8 cellular contexts compared by ENCODE assay signal in the genomic region with DNA sequence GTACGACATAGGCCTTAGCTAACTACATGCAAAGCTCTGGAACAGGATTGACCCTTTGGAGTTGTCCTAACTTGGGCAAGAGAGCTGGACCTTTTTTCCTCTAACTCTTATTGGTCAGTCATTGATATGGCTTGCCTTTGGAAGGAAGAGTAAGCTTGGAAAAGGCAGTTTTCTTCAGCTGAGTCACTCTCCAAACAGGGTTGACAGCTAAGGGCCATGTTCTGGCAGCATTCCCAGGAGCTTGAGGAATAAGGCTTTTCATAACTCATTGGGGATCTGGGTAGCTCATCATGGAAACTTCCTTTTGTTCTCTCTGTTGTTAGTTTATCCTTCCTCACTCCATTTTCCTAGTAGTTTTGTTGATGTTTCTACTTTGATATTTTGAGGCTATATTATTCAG. TPM values are rescaled to one million over a fixed set of nuclear protein-coding genes. Genes with fewer than 3 reads are reported as not detected.
A peak's percentile ranks its signal among the peaks of the same experiment; 100 is the strongest.
DNase-seq lines count a peak whose midpoint lies in the region; ATAC-seq and TF ChIP-seq lines count a peak whose summit lies in the region.

No MANE protein-coding gene starts in this region.

- no CpG with 5 or more reads among the region's 1 CpG for WGBS in mesendoderm (ENCODE audit: extremely low coverage, insufficient coverage, low lambda C conversion rate)

- peaks cover 0 to 9% of the 10 kb centered on the region in 2 donors for H3K36me3 Mint-ChIP-seq in activated naive CD4-positive, alpha-beta T cell treated with anti-CD3 and anti-CD28 coated beads, Interleukin-2, amount 50 U/mL, for 72 hours

- H3K27ac ChIP-seq in PC-9 (peak overlapping the region; percentile 76), rectal smooth muscle tissue (ENCODE audit: low read depth, low read length) (peak overlapping the region; percentile 51), mesendoderm (ENCODE audit: low read depth, low read length) (no peak overlapping the region)

- H3K18ac ChIP-seq in mesendoderm (ENCODE audit: low read length), result no peak overlapping the region

- H3K9me3 Mint-ChIP-seq in activated naive CD4-positive, alpha-beta T cell treated with anti-CD3 and anti-CD28 coated beads, Interleukin-2, amount 50 U/mL, for 72 hours, result peaks cover 0 to 5% of the 10 kb centered on the region in 2 donors

- POLR2A ChIA-PET in PC-9 (lab: Charles Lee; ENCODE audit: unreplicated experiment), result interaction anchor here (0.5 to 1.0 kb wide), 9 partner anchors 21 to 270 kb away, joined by 3 to 24 read pairs (median 4); no protein-coding TSS in a partner anchor

- no peak overlapping the region for H2AK5ac ChIP-seq in mesendoderm (ENCODE audit: low read length)

- peaks cover 14% of the 10 kb centered on the region for H3F3A ChIP-seq in PC-9 (ENCODE audit: insufficient read depth, low read depth)

- no peak overlapping the region for H2BK15ac ChIP-seq in mesendoderm (replicated peaks; ENCODE audit: low read depth)

- no peak overlapping the region for H2AFZ ChIP-seq in PC-9

- no peaks in the 10 kb centered on the region for H3K9me2 ChIP-seq in PC-9 (ENCODE audit: insufficient read depth)

- H3K9ac ChIP-seq in rectal smooth muscle tissue (ENCODE audit: low read length), result no peak overlapping the region
- H3K9ac ChIP-seq in mesendoderm (ENCODE audit: low read length), result no peak overlapping the region

- no peak for TF ChIP-seq CTCF in PC-9 (conservative IDR thresholded peaks at IDR 0.05)
- no peak for TF ChIP-seq CTCF in fibroblast of mammary gland (conservative IDR thresholded peaks at IDR 0.05; ENCODE audit: control insufficient read depth, insufficient read depth, low read depth, low read length)

- H3K4ac ChIP-seq in mesendoderm (ENCODE audit: low read depth, low read length), result no peak overlapping the region

- H3K23ac ChIP-seq in mesendoderm (ENCODE audit: low read length), result no peak overlapping the region

- H4K5ac ChIP-seq in mesendoderm (ENCODE audit: low read length), result no peak overlapping the region

- no peaks in the 10 kb centered on the region for H3K79me1 ChIP-seq in mesendoderm (ENCODE audit: low read length)

- H4K8ac ChIP-seq in mesendoderm (ENCODE audit: low read depth, low read length), result no peak overlapping the region

- H3K4me2 ChIP-seq in PC-9 (no peak overlapping the region), mesendoderm (ENCODE audit: low read length) (no peak overlapping the region)

- no peak overlapping the region for H3K56ac ChIP-seq in mesendoderm (ENCODE audit: low read length)

- DNase-seq in Daoy (ENCODE audit: low read depth) (peak; percentile 97), PC-9 (peak; percentile 82 to 90), fibroblast of mammary gland (ENCODE audit: low read depth) (peak; percentile 100), mesendoderm (no peak)
- no peak for DNase-seq in activated naive CD4-positive, alpha-beta T cell treated with anti-CD3 and anti-CD28 coated beads, Interleukin-2, amount 50 U/mL, for 72 hours (ENCODE audit: low spot score in 2 of 2)

- H3K36me3 ChIP-seq in PC-9 (ENCODE audit: low read depth) (no peaks in the 10 kb centered on the region), rectal smooth muscle tissue (ENCODE audit: control insufficient read depth, insufficient read depth, low read length) (no peaks in the 10 kb centered on the region), mesendoderm (ENCODE audit: control insufficient read depth, insufficient read depth, low read length) (no peaks in the 10 kb centered on the region)

- H3K4me1 ChIP-seq in PC-9 (replicated peaks; ENCODE audit: insufficient read depth), result peaks cover 32% of the 10 kb centered on the region
- no peaks in the 10 kb centered on the region for H3K4me1 ChIP-seq in rectal smooth muscle tissue (ENCODE audit: control insufficient read depth, insufficient read depth, low read length)
- no peaks in the 10 kb centered on the region for H3K4me1 ChIP-seq in mesendoderm (ENCODE audit: control insufficient read depth, low read depth, low read length)

- no peaks in the 10 kb centered on the region for H4K20me1 ChIP-seq in PC-9 (ENCODE audit: insufficient read depth)

- H3K79me2 ChIP-seq in PC-9 (ENCODE audit: low read depth) (no peaks in the 10 kb centered on the region), mesendoderm (ENCODE audit: control insufficient read depth, insufficient read depth, low read length) (no peaks in the 10 kb centered on the region)

- no peaks in the 10 kb centered on the region for H3K9me3 ChIP-seq in PC-9 (ENCODE audit: insufficient read depth, low read depth)

- no peak overlapping the region for H2BK5ac ChIP-seq in mesendoderm (ENCODE audit: low read length)

- intact Hi-C loops in PC-9 (cut with micrococcal nuclease; ENCODE audit: unreplicated experiment), result loop anchor here (5.0 kb wide), 1 partner anchor 37 kb away; no protein-coding TSS in a partner anchor

- ATAC-seq in activated naive CD4-positive, alpha-beta T cell treated with anti-CD3 and anti-CD28 coated beads, Interleukin-2, amount 50 U/mL, for 72 hours, result no peak
- ATAC-seq in HG03196 (IDR thresholded peaks at IDR 0.05; ENCODE audit: unreplicated experiment) (no peak), HG03571 (IDR thresholded peaks at IDR 0.05; ENCODE audit: unreplicated experiment) (no peak)

- CTCF ChIA-PET in PC-9 (lab: Charles Lee), result interaction anchor here (0.9 to 1.2 kb wide), 2 partner anchors 10 to 274 kb away, joined by 3 to 7 read pairs; no protein-coding TSS in a partner anchor

- no peak overlapping the region for H2BK120ac ChIP-seq in mesendoderm (ENCODE audit: low read depth, low read length)

- BruUV-seq in PC-9 (replicated peaks; lab: Mats Ljungman, UMichigan), result no TSS peak

- no peak overlapping the region for H3K27ac Mint-ChIP-seq in activated naive CD4-positive, alpha-beta T cell treated with anti-CD3 and anti-CD28 coated beads, Interleukin-2, amount 50 U/mL, for 72 hours

- H3K4me3 ChIP-seq in PC-9, result no peak overlapping the region
- no peak overlapping the region for H3K4me3 ChIP-seq in fibroblast of mammary gland (ENCODE audit: control insufficient read depth, low read depth, low read length)
- H3K4me3 ChIP-seq in rectal smooth muscle tissue (ENCODE audit: low read length), result no peak overlapping the region
- no peak overlapping the region for H3K4me3 ChIP-seq in mesendoderm (ENCODE audit: low read length)

- H3K27me3 ChIP-seq in PC-9 (ENCODE audit: insufficient read depth, low read depth) (no peaks in the 10 kb centered on the region), rectal smooth muscle tissue (ENCODE audit: control insufficient read depth, insufficient read depth, low read length) (no peaks in the 10 kb centered on the region), mesendoderm (ENCODE audit: insufficient read depth, low read length, poor library complexity) (no peaks in the 10 kb centered on the region)

RNA-seq across cellular contexts. Expression of gene ERRFI1, which starts 14.5 kb away (rescaled TPM):
- total RNA-seq in Daoy (2014; rRNA removed; shearing (Covaris generic)), result 81.0 and 95.0 TPM in 2 replicates
- total RNA-seq in PC-9 (2021), result 44.9 and 47.8 TPM in 2 replicates
- polyA plus RNA-seq in mesendoderm (2013, experiment 1 of 2), result 16.0 TPM
- polyA plus RNA-seq in mesendoderm (2013, experiment 2 of 2), result 17.5 TPM
- total RNA-seq in activated naive CD4-positive, alpha-beta T cell treated with anti-CD3 and anti-CD28 coated beads, Interleukin-2, amount 50 U/mL, for 72 hours, result 1 to 10 TPM; 1.9 to 2.3 TPM

Comparison
In these comparisons a context has a peak if more than half of its experiments do, and no peak if none do; other contexts are left out.
1. DNase-seq: peak in Daoy (single experiment), PC-9 (2 of 2) and fibroblast of mammary gland (single experiment); none in mesendoderm (single experiment) and activated naive CD4-positive, alpha-beta T cell treated with anti-CD3 and anti-CD28 coated beads, Interleukin-2, amount 50 U/mL, for 72 hours (0 of 2).
2. RNA of gene ERRFI1, which starts 14.5 kb away (total RNA-seq): 81.0 to 95.0 TPM in Daoy and 44.9 to 47.8 TPM in PC-9; 1.9 to 2.3 TPM in activated naive CD4-positive, alpha-beta T cell treated with anti-CD3 and anti-CD28 coated beads, Interleukin-2, amount 50 U/mL, for 72 hours; every median in the first group is over 10 times any median in the second.